1 cellular context compared by ENCODE assay signal in the genomic region with DNA sequence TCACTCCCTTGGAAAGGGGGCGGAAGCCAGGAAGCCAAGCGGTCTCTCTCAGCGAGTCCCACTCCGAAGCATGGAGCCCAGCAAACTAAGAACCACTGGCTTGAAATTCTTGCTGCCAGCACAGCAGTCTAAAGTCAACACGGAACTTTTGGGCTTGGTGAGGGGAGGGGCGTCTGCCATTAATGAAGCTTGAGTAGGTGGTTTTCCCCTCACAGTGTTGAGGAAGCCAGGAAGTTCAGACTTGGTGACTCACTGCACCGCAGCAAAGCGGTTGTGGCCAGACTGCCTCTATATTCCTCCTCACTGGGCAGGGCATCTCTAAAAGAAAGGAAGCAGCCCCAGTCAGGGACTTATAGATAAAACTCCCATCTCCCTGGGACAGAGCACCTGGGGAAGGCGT.
TF ChIP-seq lines count a peak whose summit lies in the region.

No MANE protein-coding gene starts in this region.

TF ChIP-seq in GM23338, 12 proteins besides CTCF, POLR2A, EP300 and RAD21 (continued from another document):
- TF ChIP-seq, protein P1, sequence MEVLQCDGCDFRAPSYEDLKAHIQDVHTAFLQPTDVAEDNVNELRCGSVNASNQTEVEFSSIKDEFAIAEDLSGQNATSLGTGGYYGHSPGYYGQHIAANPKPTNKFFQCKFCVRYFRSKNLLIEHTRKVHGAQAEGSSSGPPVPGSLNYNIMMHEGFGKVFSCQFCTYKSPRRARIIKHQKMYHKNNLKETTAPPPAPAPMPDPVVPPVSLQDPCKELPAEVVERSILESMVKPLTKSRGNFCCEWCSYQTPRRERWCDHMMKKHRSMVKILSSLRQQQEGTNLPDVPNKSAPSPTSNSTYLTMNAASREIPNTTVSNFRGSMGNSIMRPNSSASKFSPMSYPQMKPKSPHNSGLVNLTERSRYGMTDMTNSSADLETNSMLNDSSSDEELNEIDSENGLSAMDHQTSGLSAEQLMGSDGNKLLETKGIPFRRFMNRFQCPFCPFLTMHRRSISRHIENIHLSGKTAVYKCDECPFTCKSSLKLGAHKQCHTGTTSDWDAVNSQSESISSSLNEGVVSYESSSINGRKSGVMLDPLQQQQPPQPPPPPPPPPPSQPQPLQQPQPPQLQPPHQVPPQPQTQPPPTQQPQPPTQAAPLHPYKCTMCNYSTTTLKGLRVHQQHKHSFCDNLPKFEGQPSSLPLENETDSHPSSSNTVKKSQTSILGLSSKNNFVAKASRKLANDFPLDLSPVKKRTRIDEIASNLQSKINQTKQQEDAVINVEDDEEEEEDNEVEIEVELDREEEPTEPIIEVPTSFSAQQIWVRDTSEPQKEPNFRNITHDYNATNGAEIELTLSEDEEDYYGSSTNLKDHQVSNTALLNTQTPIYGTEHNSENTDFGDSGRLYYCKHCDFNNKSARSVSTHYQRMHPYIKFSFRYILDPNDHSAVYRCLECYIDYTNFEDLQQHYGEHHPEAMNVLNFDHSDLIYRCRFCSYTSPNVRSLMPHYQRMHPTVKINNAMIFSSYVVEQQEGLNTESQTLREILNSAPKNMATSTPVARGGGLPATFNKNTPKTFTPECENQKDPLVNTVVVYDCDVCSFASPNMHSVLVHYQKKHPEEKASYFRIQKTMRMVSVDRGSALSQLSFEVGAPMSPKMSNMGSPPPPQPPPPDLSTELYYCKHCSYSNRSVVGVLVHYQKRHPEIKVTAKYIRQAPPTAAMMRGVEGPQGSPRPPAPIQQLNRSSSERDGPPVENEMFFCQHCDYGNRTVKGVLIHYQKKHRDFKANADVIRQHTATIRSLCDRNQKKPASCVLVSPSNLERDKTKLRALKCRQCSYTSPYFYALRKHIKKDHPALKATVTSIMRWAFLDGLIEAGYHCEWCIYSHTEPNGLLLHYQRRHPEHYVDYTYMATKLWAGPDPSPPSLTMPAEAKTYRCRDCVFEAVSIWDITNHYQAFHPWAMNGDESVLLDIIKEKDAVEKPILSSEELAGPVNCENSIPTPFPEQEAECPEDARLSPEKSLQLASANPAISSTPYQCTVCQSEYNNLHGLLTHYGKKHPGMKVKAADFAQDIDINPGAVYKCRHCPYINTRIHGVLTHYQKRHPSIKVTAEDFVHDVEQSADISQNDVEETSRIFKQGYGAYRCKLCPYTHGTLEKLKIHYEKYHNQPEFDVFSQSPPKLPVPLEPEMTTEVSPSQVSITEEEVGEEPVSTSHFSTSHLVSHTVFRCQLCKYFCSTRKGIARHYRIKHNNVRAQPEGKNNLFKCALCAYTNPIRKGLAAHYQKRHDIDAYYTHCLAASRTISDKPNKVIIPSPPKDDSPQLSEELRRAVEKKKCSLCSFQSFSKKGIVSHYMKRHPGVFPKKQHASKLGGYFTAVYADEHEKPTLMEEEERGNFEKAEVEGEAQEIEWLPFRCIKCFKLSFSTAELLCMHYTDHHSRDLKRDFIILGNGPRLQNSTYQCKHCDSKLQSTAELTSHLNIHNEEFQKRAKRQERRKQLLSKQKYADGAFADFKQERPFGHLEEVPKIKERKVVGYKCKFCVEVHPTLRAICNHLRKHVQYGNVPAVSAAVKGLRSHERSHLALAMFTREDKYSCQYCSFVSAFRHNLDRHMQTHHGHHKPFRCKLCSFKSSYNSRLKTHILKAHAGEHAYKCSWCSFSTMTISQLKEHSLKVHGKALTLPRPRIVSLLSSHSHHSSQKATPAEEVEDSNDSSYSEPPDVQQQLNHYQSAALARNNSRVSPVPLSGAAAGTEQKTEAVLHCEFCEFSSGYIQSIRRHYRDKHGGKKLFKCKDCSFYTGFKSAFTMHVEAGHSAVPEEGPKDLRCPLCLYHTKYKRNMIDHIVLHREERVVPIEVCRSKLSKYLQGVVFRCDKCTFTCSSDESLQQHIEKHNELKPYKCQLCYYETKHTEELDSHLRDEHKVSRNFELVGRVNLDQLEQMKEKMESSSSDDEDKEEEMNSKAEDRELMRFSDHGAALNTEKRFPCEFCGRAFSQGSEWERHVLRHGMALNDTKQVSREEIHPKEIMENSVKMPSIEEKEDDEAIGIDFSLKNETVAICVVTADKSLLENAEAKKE (CRISPR knock-in tag; IDR thresholded peaks at IDR 0.05) = no peak
- TF ChIP-seq POLR2AphosphoS5 (IDR thresholded peaks at IDR 0.05; ENCODE audit: low read depth) (no peak), EZH2phosphoT487 (IDR thresholded peaks at IDR 0.05; ENCODE audit: unreplicated experiment) (no peak), EZH2 (IDR thresholded peaks at IDR 0.05; ENCODE audit: low read depth, unreplicated experiment) (no peak), JUNB (IDR thresholded peaks at IDR 0.05; ENCODE audit: unreplicated experiment) (no peak), STAT1 (IDR thresholded peaks at IDR 0.05; ENCODE audit: unreplicated experiment) (no peak), CREB1 (CRISPR knock-in tag; IDR thresholded peaks at IDR 0.05; ENCODE audit: low read depth) (no peak)
